Comparison of ENCODE assay signal across 1 cellular context in genomic region chr5:66710557-66710956, GRCh38.
TF ChIP-seq lines count a peak whose summit lies in the region.

No MANE protein-coding gene starts in this region.

TF ChIP-seq in IMR-90, 13 proteins besides CTCF, POLR2A, EP300 and RAD21:
- TF ChIP-seq MXI1 (IDR thresholded peaks at IDR 0.05; ENCODE audit: borderline replicate concordance, low read depth, low read length) (no peak), FOS (IDR thresholded peaks at IDR 0.05; ENCODE audit: low read depth, low read length) (no peak), CEBPB (IDR thresholded peaks at IDR 0.05; ENCODE audit: low read depth, low read length) (no peak), NFE2L2 (IDR thresholded peaks at IDR 0.05; ENCODE audit: low read depth, low read length) (no peak), MAZ (IDR thresholded peaks at IDR 0.05; ENCODE audit: borderline replicate concordance, low read depth, low read length) (no peak), MAFK (IDR thresholded peaks at IDR 0.05; ENCODE audit: low read depth, low read length) (no peak), BHLHE40 (IDR thresholded peaks at IDR 0.05; ENCODE audit: low read depth, low read length) (no peak), RCOR1 (IDR thresholded peaks at IDR 0.05; ENCODE audit: insufficient replicate concordance, low read length) (no peak), CHD1 (IDR thresholded peaks at IDR 0.05; ENCODE audit: low read depth, low read length) (no peak), RFX5 (IDR thresholded peaks at IDR 0.05; ENCODE audit: low read depth, low read length) (no peak), SMC3 (IDR thresholded peaks at IDR 0.05; ENCODE audit: low read depth, low read length) (no peak)
- TF ChIP-seq, protein P1, sequence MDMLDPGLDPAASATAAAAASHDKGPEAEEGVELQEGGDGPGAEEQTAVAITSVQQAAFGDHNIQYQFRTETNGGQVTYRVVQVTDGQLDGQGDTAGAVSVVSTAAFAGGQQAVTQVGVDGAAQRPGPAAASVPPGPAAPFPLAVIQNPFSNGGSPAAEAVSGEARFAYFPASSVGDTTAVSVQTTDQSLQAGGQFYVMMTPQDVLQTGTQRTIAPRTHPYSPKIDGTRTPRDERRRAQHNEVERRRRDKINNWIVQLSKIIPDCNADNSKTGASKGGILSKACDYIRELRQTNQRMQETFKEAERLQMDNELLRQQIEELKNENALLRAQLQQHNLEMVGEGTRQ (IDR thresholded peaks at IDR 0.05; ENCODE audit: low read depth, low read length): no peak
- TF ChIP-seq, protein P2, sequence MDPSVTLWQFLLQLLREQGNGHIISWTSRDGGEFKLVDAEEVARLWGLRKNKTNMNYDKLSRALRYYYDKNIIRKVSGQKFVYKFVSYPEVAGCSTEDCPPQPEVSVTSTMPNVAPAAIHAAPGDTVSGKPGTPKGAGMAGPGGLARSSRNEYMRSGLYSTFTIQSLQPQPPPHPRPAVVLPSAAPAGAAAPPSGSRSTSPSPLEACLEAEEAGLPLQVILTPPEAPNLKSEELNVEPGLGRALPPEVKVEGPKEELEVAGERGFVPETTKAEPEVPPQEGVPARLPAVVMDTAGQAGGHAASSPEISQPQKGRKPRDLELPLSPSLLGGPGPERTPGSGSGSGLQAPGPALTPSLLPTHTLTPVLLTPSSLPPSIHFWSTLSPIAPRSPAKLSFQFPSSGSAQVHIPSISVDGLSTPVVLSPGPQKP (IDR thresholded peaks at IDR 0.05; ENCODE audit: borderline replicate concordance, low read depth, low read length): no peak
TF ChIP-seq in IMR-90: peak in this region for 0.
